ENCODE assay signal across 10 cellular contexts in the genomic region with DNA sequence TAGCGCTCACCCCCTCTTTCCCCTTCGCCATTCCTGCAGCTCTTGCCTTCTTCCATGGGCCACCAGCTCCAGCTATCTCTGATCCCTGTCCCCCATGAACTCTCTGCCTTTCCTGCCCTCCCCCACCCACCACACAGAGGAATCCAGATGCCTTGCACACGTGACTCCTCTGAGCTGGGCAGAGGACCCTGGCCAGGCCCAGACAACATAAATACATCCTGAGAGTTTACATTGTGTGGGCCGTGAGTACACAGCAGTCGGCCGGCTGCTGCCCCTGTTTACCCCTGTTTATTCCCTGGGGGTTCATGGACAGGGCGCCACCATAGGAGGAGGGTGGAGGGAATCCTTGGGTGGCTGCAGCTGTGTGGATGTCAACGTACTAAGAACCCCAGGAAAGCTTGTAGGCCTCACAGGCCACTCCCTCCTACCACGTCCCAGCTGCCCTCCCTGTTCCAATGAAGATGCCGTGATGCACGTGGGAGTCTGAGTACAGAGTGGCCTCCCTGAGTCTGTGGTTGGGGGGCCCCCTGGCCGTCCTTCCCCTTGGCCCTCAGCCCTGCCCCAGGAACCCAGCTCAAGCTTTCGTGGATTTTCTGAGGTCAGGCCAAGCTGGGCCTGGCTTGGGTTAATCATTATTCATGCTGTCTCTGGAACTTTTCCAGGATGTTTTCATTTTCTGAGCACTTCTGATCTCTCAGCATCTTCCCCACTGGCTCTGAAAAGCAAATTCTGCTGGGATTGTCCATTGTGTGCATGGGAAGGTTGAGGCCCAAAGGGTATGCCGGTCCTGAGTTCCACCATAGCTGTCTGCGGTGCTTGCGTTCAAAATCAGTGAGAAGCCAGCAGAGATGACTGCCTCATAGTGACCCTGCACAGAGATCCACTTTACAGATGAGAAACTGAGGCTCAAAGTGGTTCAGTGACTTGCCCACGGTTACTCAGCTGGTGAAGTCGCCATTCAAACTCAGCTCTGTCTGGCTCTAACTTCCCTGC.
DNase-seq lines count a peak whose midpoint lies in the region; ATAC-seq and TF ChIP-seq lines count a peak whose summit lies in the region.
"Had no signal": no experiment of that assay in that cellular context is flagged by ENCODE, and none has a peak within 500 bp of the region (broad histone marks: within the 10 kb centered on the region; RNA-seq: fewer than 3 reads in every experiment).

No MANE protein-coding gene starts in this region.

- ATAC-seq in Right ventricle myocardium superior (ENCODE audit: poor library complexity) (peak; percentile 6), right lobe of liver (peak; percentile 61 to 77 (median 74)), GM21515 (IDR thresholded peaks at IDR 0.05; ENCODE audit: unreplicated experiment) (no peak)
- ATAC-seq: foreskin keratinocyte had no signal

- WGBS in right lobe of liver (ENCODE audit: insufficient coverage, low coverage, low lambda C conversion rate, missing lambda C conversion rate), result 26% methylated on average over 14 of the region's 18 CpGs

- DNase-seq in Right ventricle myocardium superior (peak; percentile 45), cardiac septum (ENCODE audit: low spot score) (no peak), astrocyte of the spinal cord (ENCODE audit: low read depth, low spot score) (peak; percentile 75), right lobe of liver (peak; percentile 51 to 59 (median 57)), vagina (ENCODE audit: extremely low spot score in 2 of 2) (no peak), GDM1 (lab: John Stamatoyannopoulos, UW) (no peak)
- DNase-seq in activated CD4-positive, alpha-beta T cell treated with anti-CD3 and anti-CD28 coated beads, Interleukin-2, amount 50 U/mL, for 4 hours, result no peak
- DNase-seq: CD4-positive, alpha-beta T cell; foreskin keratinocyte had no signal

- H3K27me3 ChIP-seq in right lobe of liver, result no peaks in the 10 kb centered on the region
- no peaks in the 10 kb centered on the region for H3K27me3 ChIP-seq in vagina

- TF ChIP-seq POLR2A in right lobe of liver (IDR thresholded peaks at IDR 0.05) (no peak), vagina (IDR thresholded peaks at IDR 0.05) (no peak)

- TF ChIP-seq CTCF in astrocyte of the spinal cord (IDR thresholded peaks at IDR 0.05; ENCODE audit: low read depth, low read length) (no peak), right lobe of liver (IDR thresholded peaks at IDR 0.05) (no peak), vagina (IDR thresholded peaks at IDR 0.05) (no peak)

- in situ Hi-C loops in astrocyte of the spinal cord (cut with HindIII; ENCODE audit: low sequenced_read_pairs), result no loop called here

- no peak overlapping the region for H3K4me3 ChIP-seq in astrocyte of the spinal cord (ENCODE audit: low read depth, low read length)
- H3K4me3 ChIP-seq in right lobe of liver, result no peak overlapping the region
- no peak overlapping the region for H3K4me3 ChIP-seq in vagina

- H3K27ac ChIP-seq in right lobe of liver (no peak overlapping the region), vagina (peak overlapping the region; percentile 12)
- H3K27ac ChIP-seq: foreskin keratinocyte had no signal

- no peaks in the 10 kb centered on the region for H3K36me3 ChIP-seq in right lobe of liver
- no peaks in the 10 kb centered on the region for H3K36me3 ChIP-seq in vagina

- intact Hi-C loops in Right ventricle myocardium superior (cut with DNase I), result no loop called here
- intact Hi-C loops in cardiac septum (cut with DNase I), result loop anchor here (1.0 to 5.0 kb wide), 5 partner anchors 37 to 219 kb away; partner anchors contain the start of gene VEGFA
- intact Hi-C loops in right lobe of liver (cut with DNase I), result no loop called here
- intact Hi-C loops in vagina (cut with DNase I), result no loop called here

- no peaks in the 10 kb centered on the region for H3K9me3 ChIP-seq in right lobe of liver
- H3K9me3 ChIP-seq in vagina, result no peaks in the 10 kb centered on the region

- H3K4me1 ChIP-seq in right lobe of liver, result peaks cover 0 to 19% (median 9%) of the 10 kb centered on the region in 4 donors
- peaks cover 16% of the 10 kb centered on the region for H3K4me1 ChIP-seq in vagina
- H3K4me1 ChIP-seq: foreskin keratinocyte had no signal

Comparison
In these comparisons a context has a peak if more than half of its experiments do, and no peak if none do; other contexts are left out.
1. DNase-seq: peak in Right ventricle myocardium superior (single experiment), astrocyte of the spinal cord (single experiment) and right lobe of liver (3 of 3); none in cardiac septum (single experiment), vagina (0 of 2), GDM1 (single experiment) and activated CD4-positive, alpha-beta T cell treated with anti-CD3 and anti-CD28 coated beads, Interleukin-2, amount 50 U/mL, for 4 hours (0 of 2).